Comparison of ENCODE assay signal across 24 cellular contexts in the genomic region with DNA sequence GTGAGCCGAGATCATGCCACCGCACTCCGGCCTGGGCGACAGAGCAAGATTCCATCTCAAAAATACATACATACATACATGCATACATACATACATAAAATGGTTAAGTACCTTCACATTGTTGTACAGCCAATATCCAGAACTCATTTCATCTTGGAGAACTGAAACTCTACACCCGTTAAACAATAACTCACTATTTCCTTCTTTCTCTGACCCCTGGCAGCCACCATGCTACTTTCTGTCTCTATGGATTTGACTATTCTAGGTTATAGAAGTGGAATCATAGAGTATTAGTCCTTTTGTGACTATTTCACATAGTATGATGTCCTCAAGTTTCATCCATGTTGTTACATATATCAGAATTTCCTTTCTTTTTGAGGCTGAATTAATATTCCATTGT.
"Had no signal": no experiment of that assay in that cellular context is flagged by ENCODE, and none has a peak within 500 bp of the region (broad histone marks: within the 10 kb centered on the region; RNA-seq: fewer than 3 reads in every experiment).

No MANE protein-coding gene starts in this region.

- H3K27ac ChIP-seq: breast epithelium, Peyer's patch had no signal

- H3K4me3 ChIP-seq: breast epithelium, K562, Peyer's patch had no signal

- H3K27me3 ChIP-seq: breast epithelium, Peyer's patch had no signal

- H3K27me3 Mint-ChIP-seq: activated CD8-positive, alpha-beta memory T cell treated with anti-CD3 and anti-CD28 coated beads, Interleukin-2, amount 10 ng/mL, durations not matched to agents 7 days and 5 days; activated naive CD4-positive, alpha-beta T cell treated with anti-CD3 and anti-CD28 coated beads, Interleukin-2, amount 50 U/mL, for 24 hours; activated T-cell treated with anti-CD3 and anti-CD28 coated beads, Interleukin-2, amount 50 U/mL, for 24 hours had no signal

- ATAC-seq: activated CD8-positive, alpha-beta memory T cell treated with anti-CD3 and anti-CD28 coated beads, Interleukin-2, amount 10 ng/mL, durations not matched to agents 7 days and 5 days; K562; WTC11 had no signal

- H3K36me3 ChIP-seq: breast epithelium, Peyer's patch had no signal

- FAIRE-seq: K562 had no signal

- H3K4me1 ChIP-seq: breast epithelium, Peyer's patch had no signal

- DNase-seq: activated CD4-positive, alpha-beta T cell treated with anti-CD3 and anti-CD28 coated beads, Interleukin-2, amount 10 ng/mL, durations not matched to agents 24 days and 14 days; activated CD4-positive, alpha-beta T cell treated with anti-CD3 and anti-CD28 coated beads, Interleukin-2, amount 50 U/mL, for 48 hours; activated CD4-positive, CD25-positive, alpha-beta regulatory T cell treated with anti-CD3 and anti-CD28 coated beads, Interleukin-2, amount 50 U/mL, for 72 hours; activated CD8-positive, alpha-beta memory T cell treated with anti-CD3 and anti-CD28 coated beads, Interleukin-2, amount 10 ng/mL, durations not matched to agents 7 days and 5 days; activated effector memory CD4-positive, alpha-beta T cell treated with Interleukin-2 at 50 U/mL for 16 hours; activated naive CD4-positive, alpha-beta T cell; activated T-cell treated with anti-CD3 and anti-CD28 coated beads, Interleukin-2, amount 50 U/mL, for 24 hours; aorta; caudate nucleus; Karpas-422; NCI-H1436; NCI-H1694 treated with DMSO at 0.1 percent for 48 hours; NCI-H2029 treated with DMSO at 0.1 percent for 48 hours; NCI-H345; NCI-H510A; NCI-H69; Peyer's patch; Right ventricle myocardium superior had no signal

- H3K9me3 Mint-ChIP-seq: activated CD4-positive, alpha-beta T cell treated with anti-CD3 and anti-CD28 coated beads, Interleukin-2, amount 10 ng/mL, durations not matched to agents 24 days and 14 days; activated naive CD4-positive, alpha-beta T cell treated with anti-CD3 and anti-CD28 coated beads, Interleukin-2, amount 50 U/mL, for 24 hours; activated T-cell treated with anti-CD3 and anti-CD28 coated beads, Interleukin-2, amount 50 U/mL, for 24 hours; activated T-helper 1 cell treated with anti-CD3 and anti-CD28 coated beads, Interleukin-12 subunit alpha, Interleukin-12 subunit beta, Interleukin-2, Interleukin-4 antibody, amounts not matched to agents 30 ng/mL and 10 ng/mL and 1 ng/mL, durations not matched to agents 14 hours and 24 hours and 36 hours; T-helper 1 cell treated with Interleukin-12 subunit alpha and Interleukin-12 subunit beta and Interleukin-4 antibody, amounts not matched to agents 30 μg/mL and 1 μg/mL, for 36 hours; WTC11 had no signal

- H3K4me3 Mint-ChIP-seq: activated CD4-positive, alpha-beta T cell treated with anti-CD3 and anti-CD28 coated beads, Interleukin-2, amount 10 ng/mL, durations not matched to agents 24 days and 14 days; activated CD8-positive, alpha-beta memory T cell treated with anti-CD3 and anti-CD28 coated beads, Interleukin-2, amount 10 ng/mL, durations not matched to agents 7 days and 5 days; activated naive CD4-positive, alpha-beta T cell treated with anti-CD3 and anti-CD28 coated beads, Interleukin-2, amount 50 U/mL, for 24 hours; activated T-cell treated with anti-CD3 and anti-CD28 coated beads, Interleukin-2, amount 50 U/mL, for 24 hours; activated T-helper 1 cell treated with anti-CD3 and anti-CD28 coated beads, Interleukin-12 subunit alpha, Interleukin-12 subunit beta, Interleukin-2, Interleukin-4 antibody, amounts not matched to agents 30 ng/mL and 10 ng/mL and 1 ng/mL, durations not matched to agents 14 hours and 24 hours and 36 hours; T-helper 1 cell treated with Interleukin-12 subunit alpha and Interleukin-12 subunit beta and Interleukin-4 antibody, amounts not matched to agents 30 μg/mL and 1 μg/mL, for 36 hours; WTC11 had no signal

- H3K36me3 Mint-ChIP-seq: activated CD8-positive, alpha-beta memory T cell treated with anti-CD3 and anti-CD28 coated beads, Interleukin-2, amount 10 ng/mL, durations not matched to agents 7 days and 5 days; activated naive CD4-positive, alpha-beta T cell treated with anti-CD3 and anti-CD28 coated beads, Interleukin-2, amount 50 U/mL, for 24 hours; WTC11 had no signal

- H3K27ac Mint-ChIP-seq: activated CD4-positive, alpha-beta T cell treated with anti-CD3 and anti-CD28 coated beads, Interleukin-2, amount 10 ng/mL, durations not matched to agents 24 days and 14 days; activated CD8-positive, alpha-beta memory T cell treated with anti-CD3 and anti-CD28 coated beads, Interleukin-2, amount 10 ng/mL, durations not matched to agents 7 days and 5 days; activated naive CD4-positive, alpha-beta T cell treated with anti-CD3 and anti-CD28 coated beads, Interleukin-2, amount 50 U/mL, for 24 hours; activated T-cell treated with anti-CD3 and anti-CD28 coated beads, Interleukin-2, amount 50 U/mL, for 24 hours; activated T-helper 1 cell treated with anti-CD3 and anti-CD28 coated beads, Interleukin-12 subunit alpha, Interleukin-12 subunit beta, Interleukin-2, Interleukin-4 antibody, amounts not matched to agents 30 ng/mL and 10 ng/mL and 1 ng/mL, durations not matched to agents 14 hours and 24 hours and 36 hours; T-helper 1 cell treated with Interleukin-12 subunit alpha and Interleukin-12 subunit beta and Interleukin-4 antibody, amounts not matched to agents 30 μg/mL and 1 μg/mL, for 36 hours; WTC11 had no signal

- H3K9me3 ChIP-seq: breast epithelium, Peyer's patch had no signal
